Comparison of ENCODE assay signal across 15 cellular contexts in the genomic region with DNA sequence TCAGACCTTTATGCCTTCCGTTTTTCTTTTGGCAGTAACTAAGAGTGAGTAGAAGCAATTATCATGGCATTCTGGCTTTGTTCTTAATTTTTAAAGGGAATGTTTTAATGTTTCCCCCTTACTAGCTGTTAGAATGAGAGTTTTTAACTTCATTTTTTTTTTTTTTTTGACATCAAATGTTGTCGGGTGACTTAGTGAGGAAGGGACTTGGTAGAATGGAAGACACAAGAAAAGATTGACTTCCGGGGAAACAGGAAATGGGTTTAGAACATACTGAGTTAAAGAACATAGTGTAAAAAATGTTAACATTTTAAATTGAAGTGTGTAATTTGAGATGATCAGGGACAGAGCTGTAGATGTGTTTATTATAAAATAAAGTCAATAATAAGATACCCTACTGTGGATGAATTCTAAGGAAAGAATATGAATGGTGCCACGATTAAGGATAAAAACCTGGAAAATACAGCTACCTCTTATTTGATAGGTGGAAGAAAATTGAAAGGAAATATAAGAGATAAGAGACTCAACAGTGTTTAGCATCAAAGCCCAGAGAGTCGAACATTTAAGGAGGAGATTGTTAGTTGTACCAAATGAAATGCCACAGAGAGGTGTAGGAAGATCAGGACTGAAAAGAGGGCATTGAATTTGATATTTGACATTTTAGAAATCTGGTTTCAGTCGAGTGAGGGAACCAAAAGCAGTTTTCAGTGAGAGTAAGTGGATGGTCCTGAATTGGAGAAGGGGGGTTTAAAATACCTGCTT. TPM values are rescaled to one million over a fixed set of nuclear protein-coding genes. Genes with fewer than 3 reads are reported as not detected.
DNase-seq lines count a peak whose midpoint lies in the region; ATAC-seq and TF ChIP-seq lines count a peak whose summit lies in the region.
"Had no signal": no experiment of that assay in that cellular context is flagged by ENCODE, and none has a peak within 500 bp of the region (broad histone marks: within the 10 kb centered on the region; RNA-seq: fewer than 3 reads in every experiment).

No MANE protein-coding gene starts in this region.

- H3K27ac ChIP-seq in KOPT-K1 (ENCODE audit: low read depth, low read length, poor library complexity, severe bottlenecking) (peak overlapping the region; percentile 42), psoas muscle (peak overlapping the region; percentile 66)
- H3K27ac ChIP-seq: C4-2B, hepatocyte, prostate gland, tibial nerve had no signal

- peaks cover 36% of the 10 kb centered on the region for H3K36me3 Mint-ChIP-seq in activated CD4-positive, alpha-beta T cell treated with anti-CD3 and anti-CD28 coated beads, Interleukin-2, amount 10 ng/mL, durations not matched to agents 24 days and 14 days (ENCODE audit: low read depth)
- peaks cover 69% of the 10 kb centered on the region for H3K36me3 Mint-ChIP-seq in activated naive CD8-positive, alpha-beta T cell treated with anti-CD3 and anti-CD28 coated beads for 36 hours

- H3K4me3 ChIP-seq in psoas muscle: peak overlapping the region; percentile 26
- H3K4me3 ChIP-seq: hepatocyte, prostate gland, tibial nerve had no signal

- H3K9me3 Mint-ChIP-seq in activated CD4-positive, alpha-beta T cell treated with anti-CD3 and anti-CD28 coated beads, Interleukin-2, amount 10 ng/mL, durations not matched to agents 24 days and 14 days: peaks cover 8% of the 10 kb centered on the region
- H3K9me3 Mint-ChIP-seq in activated naive CD8-positive, alpha-beta T cell treated with anti-CD3 and anti-CD28 coated beads for 36 hours: peaks cover 10% of the 10 kb centered on the region
- H3K9me3 Mint-ChIP-seq: endodermal cell, H9, nephron progenitor cell had no signal

- ATAC-seq in psoas muscle: no peak

- H3K27me3 ChIP-seq in psoas muscle (ENCODE audit: insufficient read depth in 3 of 3, low read length in 2 of 3): no peaks in the 10 kb centered on the region
- H3K27me3 ChIP-seq: hepatocyte, tibial nerve had no signal

- peaks cover 35% of the 10 kb centered on the region for H3K36me3 ChIP-seq in KOPT-K1 (ENCODE audit: insufficient read depth, low read length)
- peaks cover 0 to 16% of the 10 kb centered on the region in 2 donors for H3K36me3 ChIP-seq in psoas muscle (ENCODE audit: insufficient read depth in 1 of 2, low read depth in 1 of 2)
- H3K36me3 ChIP-seq: prostate gland had no signal

- peak overlapping the region; percentile 68 for H3K27ac Mint-ChIP-seq in activated CD4-positive, alpha-beta T cell treated with anti-CD3 and anti-CD28 coated beads, Interleukin-2, amount 10 ng/mL, durations not matched to agents 24 days and 14 days
- peak overlapping the region; percentile 86 for H3K27ac Mint-ChIP-seq in activated naive CD8-positive, alpha-beta T cell treated with anti-CD3 and anti-CD28 coated beads for 36 hours
- H3K27ac Mint-ChIP-seq: endodermal cell, H9, nephron progenitor cell had no signal

- peaks cover 27% of the 10 kb centered on the region for H3K4me1 Mint-ChIP-seq in activated CD4-positive, alpha-beta T cell treated with anti-CD3 and anti-CD28 coated beads, Interleukin-2, amount 10 ng/mL, durations not matched to agents 24 days and 14 days
- peaks cover 64% of the 10 kb centered on the region for H3K4me1 Mint-ChIP-seq in activated naive CD8-positive, alpha-beta T cell treated with anti-CD3 and anti-CD28 coated beads for 36 hours

- TF ChIP-seq CTCF in psoas muscle (IDR thresholded peaks at IDR 0.05): no peak

- H3K9me3 ChIP-seq in KOPT-K1 (ENCODE audit: insufficient read depth, low read length, poor library complexity, severe bottlenecking) (peaks cover 3% of the 10 kb centered on the region), psoas muscle (no peaks in the 10 kb centered on the region)
- H3K9me3 ChIP-seq: prostate gland, tibial nerve had no signal

- no peaks in the 10 kb centered on the region for H3K27me3 Mint-ChIP-seq in activated CD4-positive, alpha-beta T cell treated with anti-CD3 and anti-CD28 coated beads, Interleukin-2, amount 10 ng/mL, durations not matched to agents 24 days and 14 days
- H3K27me3 Mint-ChIP-seq in activated naive CD8-positive, alpha-beta T cell treated with anti-CD3 and anti-CD28 coated beads for 36 hours: no peaks in the 10 kb centered on the region

- intact Hi-C loops in activated CD4-positive, alpha-beta T cell treated with anti-CD3 and anti-CD28 coated beads, Interleukin-2, amount 10 ng/mL, durations not matched to agents 24 days and 14 days (cut with micrococcal nuclease): loop anchor here (1.0 kb wide), 1 partner anchor 9 kb away; no protein-coding TSS in a partner anchor
- intact Hi-C loops in psoas muscle (cut with DNase I): no loop called here

- peaks cover 71% of the 10 kb centered on the region for H3K4me1 ChIP-seq in psoas muscle
- H3K4me1 ChIP-seq: prostate gland had no signal

- peak overlapping the region; percentile 74 for H3K4me3 Mint-ChIP-seq in activated CD4-positive, alpha-beta T cell treated with anti-CD3 and anti-CD28 coated beads, Interleukin-2, amount 10 ng/mL, durations not matched to agents 24 days and 14 days
- peak overlapping the region; percentile 66 for H3K4me3 Mint-ChIP-seq in activated naive CD8-positive, alpha-beta T cell treated with anti-CD3 and anti-CD28 coated beads for 36 hours
- H3K4me3 Mint-ChIP-seq: endodermal cell, H9, nephron progenitor cell had no signal

- WGBS in psoas muscle, 3 donors: 47 to 67% (median 56%) methylated on average over 6 of the region's 6 CpGs

- no peak for DNase-seq in activated CD4-positive, alpha-beta T cell treated with anti-CD3 and anti-CD28 coated beads, Interleukin-2, amount 10 ng/mL, durations not matched to agents 24 days and 14 days
- no peak for DNase-seq in activated CD4-positive, alpha-beta T cell treated with anti-CD3 and anti-CD28 coated beads for 1 hour
- DNase-seq in activated naive CD8-positive, alpha-beta T cell treated with anti-CD3 and anti-CD28 coated beads for 36 hours: no peak
- DNase-seq in psoas muscle (no peak), NCI-H524 (lab: John Stamatoyannopoulos, UW) (no peak), NCI-H510A treated with DMSO at 0.1 percent for 48 hours (lab: John Stamatoyannopoulos, UW) (no peak)
- DNase-seq in stimulated activated CD4-positive, alpha-beta T cell treated with anti-CD3 and anti-CD28 coated beads, Interleukin-1b, Interleukin-23, amount 100 ng/mL, for 48 hours: no peak
- DNase-seq: endodermal cell, H9, nephron progenitor cell had no signal

RNA-seq across cellular contexts. Expression of a gene that starts 9.4 kb away (rescaled TPM):
- total RNA-seq in activated CD4-positive, alpha-beta T cell treated with anti-CD3 and anti-CD28 coated beads, Interleukin-2, amount 10 ng/mL, durations not matched to agents 24 days and 14 days: 15.3 and 16.1 TPM in 2 replicates
- 10 to 100 TPM; 23.0 to 25.3 TPM for total RNA-seq in activated naive CD8-positive, alpha-beta T cell treated with anti-CD3 and anti-CD28 coated beads for 36 hours
- 10 to 100 TPM; 17.9 to 58.2 (median 21.7) TPM for total RNA-seq in psoas muscle
- 10 to 100 TPM in 2 of 3 donors, 1 to 10 TPM in 1; 7.0 to 51.4 (median 23.8) TPM for polyA plus RNA-seq in psoas muscle
